11 cellular contexts compared by ENCODE assay signal in genomic region chr1:230558324-230558723, GRCh38.
"Had no signal": no experiment of that assay in that cellular context is flagged by ENCODE, and none has a peak within 500 bp of the region (broad histone marks: within the 10 kb centered on the region; RNA-seq: fewer than 3 reads in every experiment).

No MANE protein-coding gene starts in this region.

- H3K9me3 ChIP-seq: HAP-1 had no signal

- ATAC-seq: GM23338, HCT116 had no signal

- H3K36me3 ChIP-seq: HAP-1 had no signal

- H3K4me1 ChIP-seq: HAP-1 had no signal

- DNase-seq: GM23248, GOT3, H7, H9, HCEC 1CT, HFFc6 had no signal

- FAIRE-seq: H1, H54 had no signal

- H3K4me3 ChIP-seq: GM23248, GM23338, HAP-1 had no signal

- H3K27ac ChIP-seq: GM23248 had no signal
